35 cellular contexts compared by ENCODE assay signal in the genomic region with DNA sequence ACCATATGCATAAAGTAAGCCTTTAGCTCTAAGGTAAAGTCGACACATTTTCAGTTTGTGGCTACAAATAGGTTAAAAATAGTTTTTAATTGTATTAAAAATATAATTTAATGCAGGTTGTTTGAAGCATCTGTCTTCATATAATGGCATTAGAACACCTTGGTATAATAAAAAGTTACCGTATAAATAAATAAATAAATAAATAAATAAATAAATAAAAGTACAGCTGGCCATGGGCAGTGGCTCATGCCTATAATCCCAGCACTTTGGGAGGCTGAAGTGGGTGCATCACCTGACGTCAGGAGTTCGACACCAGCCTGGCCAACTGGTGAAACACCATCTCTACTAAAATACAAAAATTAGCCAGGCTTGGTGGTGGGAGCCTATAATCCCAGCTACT.
"Had no signal": no experiment of that assay in that cellular context is flagged by ENCODE, and none has a peak within 500 bp of the region (broad histone marks: within the 10 kb centered on the region; RNA-seq: fewer than 3 reads in every experiment).

No MANE protein-coding gene starts in this region.

- H3K4me3 ChIP-seq: MG63 had no signal

- H3K9me3 ChIP-seq: MG63 had no signal

- H3K36me3 ChIP-seq: MG63 had no signal

- DNase-seq: Karpas-422, Kasumi-1, MG63, MM.1S, MV-4-11, NCI-H1048, NCI-H1092, NCI-H1092 treated with DMSO at 0.1 percent for 48 hours, NCI-H1105, NCI-H1105 treated with DMSO at 0.1 percent for 48 hours, NCI-H1417, NCI-H1417 treated with DMSO at 0.1 percent for 48 hours, NCI-H1436, NCI-H1436 treated with DMSO at 0.1 percent for 48 hours, NCI-H146, NCI-H1694, NCI-H1694 treated with DMSO at 0.1 percent for 48 hours, NCI-H187, NCI-H187 treated with DMSO at 0.1 percent for 48 hours, NCI-H1930, NCI-H2029, NCI-H2029 treated with DMSO at 0.1 percent for 48 hours, NCI-H2081, NCI-H2081 treated with DMSO at 0.1 percent for 48 hours, NCI-H2107, NCI-H2171, NCI-H2171 treated with DMSO at 0.1 percent for 48 hours, NCI-H2227 treated with DMSO at 0.1 percent for 48 hours, NCI-H226, NCI-H345, NCI-H446, NCI-H446 treated with DMSO at 0.1 percent for 48 hours, NCI-H510A, NCI-H510A treated with DMSO at 0.1 percent for 48 hours, NCI-H524 had no signal
